ENCODE assay signal across 17 cellular contexts in genomic region chr3:9806137-9806536, GRCh38. TPM values are rescaled to one million over a fixed set of nuclear protein-coding genes. Genes with fewer than 3 reads are reported as not detected.
A peak's percentile ranks its signal among the peaks of the same experiment; 100 is the strongest.
DNase-seq lines count a peak whose midpoint lies in the region; ATAC-seq, FAIRE-seq and TF ChIP-seq lines count a peak whose summit lies in the region.
"Had no signal": no experiment of that assay in that cellular context is flagged by ENCODE, and none has a peak within 500 bp of the region (broad histone marks: within the 10 kb centered on the region; RNA-seq: fewer than 3 reads in every experiment).

No MANE protein-coding gene starts in this region.

- H3K9ac ChIP-seq in neural progenitor cell, result no peak overlapping the region

- intact Hi-C loops in activated CD4-positive, alpha-beta T cell treated with anti-CD3 and anti-CD28 coated beads, Interleukin-2, amount 10 ng/mL, durations not matched to agents 24 days and 14 days (cut with micrococcal nuclease), result no loop called here

- DNase-seq in stimulated activated naive CD8-positive, alpha-beta T cell treated with anti-CD3 and anti-CD28 coated beads, Interleukin-15, Interleukin-2, amounts not matched to agents 100 U/mL and 50 U/mL, for 24 hours, result no peak
- DNase-seq in neural progenitor cell (ENCODE audit: low spot score) (no peak), RCC 7860 (ENCODE audit: low spot score) (no peak)
- no peak for DNase-seq in activated CD4-positive, alpha-beta T cell treated with anti-CD3 and anti-CD28 coated beads, Interleukin-2, amount 10 ng/mL, durations not matched to agents 24 days and 14 days
- DNase-seq: Calu3; CD4-positive, alpha-beta memory T cell; HCEC 1CT; NCI-H1105; NCI-H446 treated with DMSO at 0.1 percent for 48 hours; Peyer's patch; Right ventricle myocardium superior had no signal

- peak overlapping the region; percentile 31 for H3K27ac Mint-ChIP-seq in stimulated activated naive CD8-positive, alpha-beta T cell treated with anti-CD3 and anti-CD28 coated beads, Interleukin-15, Interleukin-2, amounts not matched to agents 100 ng/mL and 50 ng/mL, for 24 hours
- no peak overlapping the region for H3K27ac Mint-ChIP-seq in neural progenitor cell
- no peak overlapping the region for H3K27ac Mint-ChIP-seq in activated CD4-positive, alpha-beta T cell treated with anti-CD3 and anti-CD28 coated beads, Interleukin-2, amount 10 ng/mL, durations not matched to agents 24 days and 14 days

- H3K4me3 ChIP-seq in neural progenitor cell, result no peak overlapping the region
- H3K4me3 ChIP-seq: A549, BLaER1, GM23338, Peyer's patch had no signal

- H4K20me1 ChIP-seq in neural progenitor cell (ENCODE audit: low read depth), result no peaks in the 10 kb centered on the region

- peaks cover 35% of the 10 kb centered on the region for H3K4me1 ChIP-seq in neural progenitor cell

- TF ChIP-seq CTCF in neural progenitor cell (IDR thresholded peaks at IDR 0.05), result no peak

- peaks cover 36% of the 10 kb centered on the region for H3K4me1 Mint-ChIP-seq in stimulated activated naive CD8-positive, alpha-beta T cell treated with anti-CD3 and anti-CD28 coated beads, Interleukin-15, Interleukin-2, amounts not matched to agents 100 ng/mL and 50 ng/mL, for 24 hours (ENCODE audit: low read depth)
- H3K4me1 Mint-ChIP-seq in neural progenitor cell, result peaks cover 23% of the 10 kb centered on the region
- peaks cover 39% of the 10 kb centered on the region for H3K4me1 Mint-ChIP-seq in activated CD4-positive, alpha-beta T cell treated with anti-CD3 and anti-CD28 coated beads, Interleukin-2, amount 10 ng/mL, durations not matched to agents 24 days and 14 days

- H3K27ac ChIP-seq in neural progenitor cell, result peak overlapping the region; percentile 90
- H3K27ac ChIP-seq: A549, BLaER1, Peyer's patch had no signal

- peaks cover 4% of the 10 kb centered on the region for H3K27me3 ChIP-seq in neural progenitor cell
- H3K27me3 ChIP-seq: BLaER1, Peyer's patch had no signal

- H3K79me2 ChIP-seq in neural progenitor cell (ENCODE audit: low read depth), result no peaks in the 10 kb centered on the region

- no peaks in the 10 kb centered on the region for H3K9me3 Mint-ChIP-seq in stimulated activated naive CD8-positive, alpha-beta T cell treated with anti-CD3 and anti-CD28 coated beads, Interleukin-15, Interleukin-2, amounts not matched to agents 100 ng/mL and 50 ng/mL, for 24 hours
- H3K9me3 Mint-ChIP-seq in neural progenitor cell, result no peaks in the 10 kb centered on the region
- H3K9me3 Mint-ChIP-seq in activated CD4-positive, alpha-beta T cell treated with anti-CD3 and anti-CD28 coated beads, Interleukin-2, amount 10 ng/mL, durations not matched to agents 24 days and 14 days, result no peaks in the 10 kb centered on the region
- H3K9me3 Mint-ChIP-seq: CD4-positive, alpha-beta memory T cell; GM23338 had no signal

- H3K4me2 ChIP-seq in neural progenitor cell, result no peak overlapping the region
- H3K4me2 ChIP-seq: A549, BLaER1, GM23338 had no signal

- no peak for FAIRE-seq in RCC 7860 (lab: Jason Lieb, UNC)
- FAIRE-seq: A549, GM12892, GM18507 had no signal

- no peak for ATAC-seq in stimulated activated naive CD8-positive, alpha-beta T cell treated with anti-CD3 and anti-CD28 coated beads, Interleukin-15, Interleukin-2, amounts not matched to agents 100 U/mL and 50 U/mL, for 24 hours
- ATAC-seq: A549, GM23338 had no signal

- H3K4me3 Mint-ChIP-seq in stimulated activated naive CD8-positive, alpha-beta T cell treated with anti-CD3 and anti-CD28 coated beads, Interleukin-15, Interleukin-2, amounts not matched to agents 100 ng/mL and 50 ng/mL, for 24 hours, result no peak overlapping the region
- H3K4me3 Mint-ChIP-seq in neural progenitor cell, result no peak overlapping the region
- H3K4me3 Mint-ChIP-seq in activated CD4-positive, alpha-beta T cell treated with anti-CD3 and anti-CD28 coated beads, Interleukin-2, amount 10 ng/mL, durations not matched to agents 24 days and 14 days, result no peak overlapping the region
- H3K4me3 Mint-ChIP-seq: CD4-positive, alpha-beta memory T cell; GM23338 had no signal

- peaks cover 42% of the 10 kb centered on the region for H3F3A ChIP-seq in neural progenitor cell (ENCODE audit: low read depth)

- peaks cover 48% of the 10 kb centered on the region for H3K36me3 Mint-ChIP-seq in stimulated activated naive CD8-positive, alpha-beta T cell treated with anti-CD3 and anti-CD28 coated beads, Interleukin-15, Interleukin-2, amounts not matched to agents 100 ng/mL and 50 ng/mL, for 24 hours (ENCODE audit: low read depth)
- H3K36me3 Mint-ChIP-seq in neural progenitor cell, result peaks cover 19% of the 10 kb centered on the region
- peaks cover 70% of the 10 kb centered on the region for H3K36me3 Mint-ChIP-seq in activated CD4-positive, alpha-beta T cell treated with anti-CD3 and anti-CD28 coated beads, Interleukin-2, amount 10 ng/mL, durations not matched to agents 24 days and 14 days (ENCODE audit: low read depth)

- no peaks in the 10 kb centered on the region for H3K9me3 ChIP-seq in neural progenitor cell (ENCODE audit: low read depth)
- H3K9me3 ChIP-seq: A549, BLaER1, Peyer's patch had no signal

- H3K36me3 ChIP-seq in neural progenitor cell, result peaks cover 6% of the 10 kb centered on the region

- no peaks in the 10 kb centered on the region for H3K27me3 Mint-ChIP-seq in stimulated activated naive CD8-positive, alpha-beta T cell treated with anti-CD3 and anti-CD28 coated beads, Interleukin-15, Interleukin-2, amounts not matched to agents 100 ng/mL and 50 ng/mL, for 24 hours
- H3K27me3 Mint-ChIP-seq in neural progenitor cell (ENCODE audit: insufficient read depth, low read depth), result peaks cover 7% of the 10 kb centered on the region
- no peaks in the 10 kb centered on the region for H3K27me3 Mint-ChIP-seq in activated CD4-positive, alpha-beta T cell treated with anti-CD3 and anti-CD28 coated beads, Interleukin-2, amount 10 ng/mL, durations not matched to agents 24 days and 14 days
- H3K27me3 Mint-ChIP-seq: CD4-positive, alpha-beta memory T cell had no signal

- H2AFZ ChIP-seq in neural progenitor cell (replicated peaks), result no peak overlapping the region
- H2AFZ ChIP-seq: GM23338 had no signal

RNA-seq across cellular contexts. Expression of gene TTLL3, which starts 3.9 kb away (rescaled TPM):
- 15.0 and 36.1 TPM in 2 replicates for total RNA-seq in neural progenitor cell (ENCODE audit: low replicate concordance)
- 33.2 and 37.7 TPM in 2 replicates for total RNA-seq in activated CD4-positive, alpha-beta T cell treated with anti-CD3 and anti-CD28 coated beads, Interleukin-2, amount 10 ng/mL, durations not matched to agents 24 days and 14 days

RNA-seq across cellular contexts. Expression of gene ARPC4, which starts 13.3 kb away (rescaled TPM):
- 126 and 146 TPM in 2 replicates for total RNA-seq in neural progenitor cell (ENCODE audit: low replicate concordance)
- total RNA-seq in activated CD4-positive, alpha-beta T cell treated with anti-CD3 and anti-CD28 coated beads, Interleukin-2, amount 10 ng/mL, durations not matched to agents 24 days and 14 days, result 263 and 267 TPM in 2 replicates

RNA-seq across cellular contexts. Expression of gene TADA3, which starts 13.9 kb away (rescaled TPM):
- 50.8 and 86.3 TPM in 2 replicates for total RNA-seq in neural progenitor cell (ENCODE audit: low replicate concordance)
- 63.4 and 64.6 TPM in 2 replicates for total RNA-seq in activated CD4-positive, alpha-beta T cell treated with anti-CD3 and anti-CD28 coated beads, Interleukin-2, amount 10 ng/mL, durations not matched to agents 24 days and 14 days

RNA-seq across cellular contexts. Expression of gene CAMK1, which starts 36.4 kb away (rescaled TPM):
- 24.9 and 32.4 TPM in 2 replicates for total RNA-seq in neural progenitor cell (ENCODE audit: low replicate concordance)
- 81.0 and 83.7 TPM in 2 replicates for total RNA-seq in activated CD4-positive, alpha-beta T cell treated with anti-CD3 and anti-CD28 coated beads, Interleukin-2, amount 10 ng/mL, durations not matched to agents 24 days and 14 days

RNA-seq across cellular contexts. Expression of gene RPUSD3, which starts 37.7 kb away (rescaled TPM):
- total RNA-seq in neural progenitor cell (ENCODE audit: low replicate concordance), result 30.5 and 50.2 TPM in 2 replicates
- total RNA-seq in activated CD4-positive, alpha-beta T cell treated with anti-CD3 and anti-CD28 coated beads, Interleukin-2, amount 10 ng/mL, durations not matched to agents 24 days and 14 days, result 84.3 and 85.7 TPM in 2 replicates
